ENCODE assay signal across 11 cellular contexts in genomic region chr9:35095175-35095574, GRCh38. TPM values are rescaled to one million over a fixed set of nuclear protein-coding genes. Genes with fewer than 3 reads are reported as not detected.
DNase-seq lines count a peak whose midpoint lies in the region; ATAC-seq, FAIRE-seq and TF ChIP-seq lines count a peak whose summit lies in the region.
"Had no signal": no experiment of that assay in that cellular context is flagged by ENCODE, and none has a peak within 500 bp of the region (broad histone marks: within the 10 kb centered on the region; RNA-seq: fewer than 3 reads in every experiment).

No MANE protein-coding gene starts in this region.

- H3K36me3 ChIP-seq in cardiac muscle cell (peaks cover 6% of the 10 kb centered on the region), esophagus squamous epithelium (peaks cover 7 to 62% (median 27%) of the 10 kb centered on the region in 3 donors), stomach (peaks cover 21 to 61% (median 54%) of the 10 kb centered on the region in 4 donors)

- FAIRE-seq in D721Med (lab: Jason Lieb, UNC): no peak

- H3K4me3 ChIP-seq in cardiac muscle cell (no peak overlapping the region), esophagus squamous epithelium (peak overlapping the region in 2 of 4 donors; percentile 84 to 97), stomach (peak overlapping the region in 2 of 4 donors; percentile 53 to 75)

- no peak for TF ChIP-seq POLR2A in esophagus squamous epithelium (IDR thresholded peaks at IDR 0.05)
- no peak for TF ChIP-seq POLR2A in stomach (IDR thresholded peaks at IDR 0.05)

- no peaks in the 10 kb centered on the region for H3K27me3 ChIP-seq in cardiac muscle cell
- no peaks in the 10 kb centered on the region for H3K27me3 ChIP-seq in esophagus squamous epithelium
- H3K27me3 ChIP-seq in stomach: no peaks in the 10 kb centered on the region
- H3K27me3 ChIP-seq: heart right ventricle had no signal

- CTCF ChIA-PET in T-cell (lab: Charles Lee): interaction anchor here (0.7 to 4.0 kb wide), 6 partner anchors 8 to 196 kb away, joined by 3 to 30 read pairs (median 5); partner anchors contain the start of genes STOML2 (in 1 of the 2) and VCP (in 1 of the 2)

- no peaks in the 10 kb centered on the region for H3K27me3 Mint-ChIP-seq in T-cell

- DNase-seq in cardiac muscle cell (ENCODE audit: low read depth in 1 of 2, low spot score in 1 of 2) (no peak), left cardiac atrium (no peak), T-cell (no peak), esophagus squamous epithelium (lab: John Stamatoyannopoulos, UW) (no peak), stomach (no peak), NCI-H187 (lab: John Stamatoyannopoulos, UW) (no peak), DMS53 treated with DMSO at 0.1 percent for 48 hours (lab: John Stamatoyannopoulos, UW; ENCODE audit: unreplicated experiment) (no peak), D721Med (ENCODE audit: insufficient read length, low spot score) (no peak)
- DNase-seq: heart right ventricle, NCI-H1417 treated with DMSO at 0.1 percent for 48 hours, T-helper 9 cell had no signal

- ATAC-seq in left cardiac atrium (no peak), T-cell (replicated peaks in 1 of 4) (no peak)

- POLR2A ChIA-PET in T-cell (lab: Charles Lee): no interaction called here

- H3K4me1 Mint-ChIP-seq in T-cell: peaks cover 26 to 32% (median 31%) of the 10 kb centered on the region in 3 donors

- intact Hi-C loops in left cardiac atrium (cut with DNase I) (loop anchor here in 1 of 2 donors (10.0 kb wide), 1 partner anchor 190 kb away; no protein-coding TSS in a partner anchor), esophagus squamous epithelium (cut with DNase I) (loop anchor here (10.0 kb wide), 1 partner anchor 200 kb away; a partner anchor contains a TSS), stomach (cut with DNase I; ENCODE audit: low total_unique reads) (no loop called here)

- peak overlapping the region; percentile 83 to 84 (median 83) for H3K4me3 Mint-ChIP-seq in T-cell

- 72 to 80% methylated on average over 8 to 9 of the region's 10 CpGs for WGBS in esophagus squamous epithelium, 2 donors
- 78 to 88% (median 88%) methylated on average over 10 of the region's 10 CpGs for WGBS in stomach, 5 donors

- no peaks in the 10 kb centered on the region for H3K9me3 ChIP-seq in cardiac muscle cell (ENCODE audit: low read depth)
- H3K9me3 ChIP-seq in esophagus squamous epithelium: no peaks in the 10 kb centered on the region
- H3K9me3 ChIP-seq in stomach: no peaks in the 10 kb centered on the region
- H3K9me3 ChIP-seq: heart right ventricle had no signal

- peaks cover 43% of the 10 kb centered on the region for H3K36me3 Mint-ChIP-seq in T-cell

- H3K4me1 ChIP-seq in cardiac muscle cell (ENCODE audit: low read depth) (no peaks in the 10 kb centered on the region), esophagus squamous epithelium (peaks cover 7 to 23% (median 12%) of the 10 kb centered on the region in 3 donors), stomach (peaks cover 12 to 27% (median 16%) of the 10 kb centered on the region in 4 donors)

- no peak for TF ChIP-seq CTCF in cardiac muscle cell (IDR thresholded peaks at IDR 0.05; ENCODE audit: low read depth, low read length)
- no peak for TF ChIP-seq CTCF in esophagus squamous epithelium (IDR thresholded peaks at IDR 0.05)
- no peak for TF ChIP-seq CTCF in stomach (IDR thresholded peaks at IDR 0.05)
- TF ChIP-seq CTCF in D721Med (IDR thresholded peaks at IDR 0.05; ENCODE audit: insufficient read depth, missing control alignments): no peak

- H3K27ac Mint-ChIP-seq in T-cell: peak overlapping the region; percentile 89 to 93

- no peak for TF ChIP-seq EP300 in stomach (IDR thresholded peaks at IDR 0.05)

- H3K27ac ChIP-seq in cardiac muscle cell (peak overlapping the region; percentile 96), esophagus squamous epithelium (peak overlapping the region in 3 of 4 donors; percentile 99 to 100 (median 99)), stomach (peak overlapping the region in 3 of 5 donors; percentile 93 to 98 (median 96))

- no peaks in the 10 kb centered on the region for H3K9me3 Mint-ChIP-seq in T-cell

RNA-seq across cellular contexts. Expression of gene PIGO, which starts 1.2 kb away (rescaled TPM):
- total RNA-seq in cardiac muscle cell (23.6 and 26.9 TPM in 2 replicates), left cardiac atrium (10 to 100 TPM; 10.9 to 11.5 TPM), T-cell (10 to 100 TPM; 23.0 to 32.1 (median 29.9) TPM), esophagus squamous epithelium (10 to 100 TPM; 10.9 to 14.1 (median 12.4) TPM), stomach (10 to 100 TPM; 12.9 to 26.2 (median 15.6) TPM)
- polyA plus RNA-seq in cardiac muscle cell (35.1 and 36.0 TPM in 2 replicates), stomach (10 to 100 TPM in 2 of 3 donors, 1 to 10 TPM in 1; 4.3 to 17.9 (median 14.3) TPM)

RNA-seq across cellular contexts. Expression of gene STOML2, which starts 7.8 kb away (rescaled TPM):
- 151 TPM in 2 replicates for total RNA-seq in cardiac muscle cell
- polyA plus RNA-seq in cardiac muscle cell: 201 and 219 TPM in 2 replicates
- 10 to 100 TPM; 95.7 to 97.4 TPM for total RNA-seq in left cardiac atrium
- 10 to 100 TPM; 35.8 to 58.2 (median 53.7) TPM for total RNA-seq in T-cell
- 100 to 1,000 TPM in 2 of 4 donors, 10 to 100 TPM in 2; 63.9 to 118 (median 106) TPM for total RNA-seq in esophagus squamous epithelium
- total RNA-seq in stomach: 10 to 100 TPM; 19.3 to 80.8 (median 52.7) TPM
- polyA plus RNA-seq in stomach: 100 to 1,000 TPM in 1 of 3 donors, 10 to 100 TPM in 2; 93.7 to 126 (median 99.6) TPM

RNA-seq across cellular contexts. Expression of gene FANCG, which starts 15.4 kb away (rescaled TPM):
- total RNA-seq in cardiac muscle cell (22.8 and 32.8 TPM in 2 replicates), left cardiac atrium (1 to 10 TPM; 3.7 to 8.2 TPM), T-cell (10 to 100 TPM; 20.0 to 30.7 (median 28.2) TPM), esophagus squamous epithelium (10 to 100 TPM; 11.6 to 23.4 (median 18.8) TPM), stomach (10 to 100 TPM in 3 of 5 donors, 1 to 10 TPM in 2; 1.3 to 30.9 (median 15.8) TPM)
- polyA plus RNA-seq in cardiac muscle cell (31.7 and 46.5 TPM in 2 replicates), stomach (10 to 100 TPM; 11.8 to 29.8 (median 17.1) TPM)

RNA-seq across cellular contexts. Expression of gene ATOSB, which starts 20.5 kb away (rescaled TPM):
- total RNA-seq in cardiac muscle cell (31.3 and 46.0 TPM in 2 replicates), left cardiac atrium (10 to 100 TPM; 13.6 to 17.9 TPM), T-cell (10 to 100 TPM in 1 of 5 donors, 1 to 10 TPM in 4; 4.7 to 12.7 (median 8.9) TPM), esophagus squamous epithelium (10 to 100 TPM; 24.4 to 57.8 (median 32.7) TPM), stomach (10 to 100 TPM in 4 of 5 donors, 1 to 10 TPM in 1; 8.6 to 63.0 (median 24.9) TPM)
- polyA plus RNA-seq in cardiac muscle cell (25.5 and 29.5 TPM in 2 replicates), stomach (10 to 100 TPM; 10.3 to 13.7 (median 12.9) TPM)

RNA-seq across cellular contexts. Expression of gene VCP, which starts 22.8 kb away (rescaled TPM):
- total RNA-seq in cardiac muscle cell (226 and 328 TPM in 2 replicates), left cardiac atrium (100 to 1,000 TPM; 171 to 234 TPM), T-cell (100 to 1,000 TPM; 141 to 232 (median 167) TPM), esophagus squamous epithelium (100 to 1,000 TPM; 160 to 254 (median 186) TPM), stomach (100 to 1,000 TPM; 113 to 238 (median 146) TPM)
- polyA plus RNA-seq in cardiac muscle cell (301 and 338 TPM in 2 replicates), stomach (10 to 100 TPM; 53.2 to 60.5 (median 53.5) TPM)
